ENCODE assay signal across 8 cellular contexts in the genomic region with DNA sequence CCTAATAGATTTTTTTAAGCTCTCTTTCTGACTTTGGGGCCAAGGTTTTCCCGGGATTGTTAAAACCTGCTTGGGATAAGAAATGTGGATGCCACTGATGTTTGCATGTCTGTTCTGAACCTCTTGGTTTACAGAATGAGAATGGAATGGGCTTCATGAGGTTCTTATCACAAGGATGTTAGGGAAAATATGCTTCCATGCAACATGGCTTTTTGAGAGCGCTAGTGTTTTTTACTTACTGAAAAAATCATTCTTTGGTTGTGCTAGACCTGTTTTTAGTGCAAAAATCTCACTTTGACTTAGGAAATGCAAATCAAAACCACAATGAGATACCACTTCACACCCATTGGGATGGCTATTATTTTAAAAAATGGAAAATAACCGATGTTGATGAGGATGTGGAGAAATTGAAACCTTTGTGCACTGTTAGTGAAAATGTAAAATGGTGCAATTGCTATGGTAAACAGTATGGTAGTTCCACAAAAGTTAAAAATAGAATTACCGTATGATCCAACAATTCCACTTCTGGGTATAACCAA. TPM values are rescaled to one million over a fixed set of nuclear protein-coding genes. Genes with fewer than 3 reads are reported as not detected.
DNase-seq lines count a peak whose midpoint lies in the region; ATAC-seq and TF ChIP-seq lines count a peak whose summit lies in the region.

No MANE protein-coding gene starts in this region.

- no peak overlapping the region for H3K27ac Mint-ChIP-seq in GM23338

- H3K4me1 Mint-ChIP-seq in GM23338, result peaks cover 19% of the 10 kb centered on the region

- H3K9me2 ChIP-seq in GM23338 (ENCODE audit: insufficient read depth), result no peaks in the 10 kb centered on the region

- TF ChIP-seq CTCF in left lung (IDR thresholded peaks at IDR 0.05), result no peak
- TF ChIP-seq CTCF in GM23338 (conservative IDR thresholded peaks at IDR 0.05; ENCODE audit: low read depth in 2 of 2), result no peak

- H2AFZ ChIP-seq in GM23338, result no peak overlapping the region

- no peak overlapping the region for H3K4me2 ChIP-seq in GM23338

- H3K79me2 ChIP-seq in GM23338 (replicated peaks; ENCODE audit: insufficient read depth), result peaks cover 80% of the 10 kb centered on the region

- peaks cover 36% of the 10 kb centered on the region for H3K36me3 ChIP-seq in KOPT-K1 (ENCODE audit: insufficient read depth, low read length)
- H3K36me3 ChIP-seq in left lung, result peaks cover 0 to 48% of the 10 kb centered on the region in 2 donors
- H3K36me3 ChIP-seq in GM23338 (ENCODE audit: insufficient read depth), result no peaks in the 10 kb centered on the region

- H3K4me1 ChIP-seq in left lung (peaks cover 41 to 100% of the 10 kb centered on the region in 2 donors), GM23338 (ENCODE audit: insufficient read depth) (peaks cover 2% of the 10 kb centered on the region; the same call in 1 of the 2 replicates)

- H3K27ac ChIP-seq in KOPT-K1 (ENCODE audit: low read depth, low read length, poor library complexity, severe bottlenecking) (peak overlapping the region; percentile 62), left lung (peak overlapping the region; percentile 40 to 90), GM23338 (ENCODE audit: low read depth) (no peak overlapping the region)

- H3K27me3 ChIP-seq in left lung (no peaks in the 10 kb centered on the region), GM23338 (ENCODE audit: insufficient read depth) (no peaks in the 10 kb centered on the region)

- no peaks in the 10 kb centered on the region for H3K9me3 Mint-ChIP-seq in GM23338

- intact Hi-C loops in left lung (cut with DNase I), result loop anchor here in 1 of 2 donors (5.0 kb wide), 1 partner anchor 36 kb away; no protein-coding TSS in a partner anchor

- H3K4me3 Mint-ChIP-seq in GM23338, result no peak overlapping the region

- H3K36me3 Mint-ChIP-seq in GM23338 (ENCODE audit: low read depth), result peaks cover 35% of the 10 kb centered on the region

- peaks cover 52% of the 10 kb centered on the region for H4K20me1 ChIP-seq in GM23338 (replicated peaks; ENCODE audit: insufficient read depth)

- DNase-seq in left lung (no peak), D341Med (ENCODE audit: low spot score) (no peak), LoVo (ENCODE audit: low spot score) (no peak), GM23338 (ENCODE audit: low spot score) (no peak), COR-L47 (lab: John Stamatoyannopoulos, UW) (no peak)

- H3F3A ChIP-seq in GM23338 (replicated peaks; ENCODE audit: low read depth), result no peaks in the 10 kb centered on the region

- H3K9me3 ChIP-seq in KOPT-K1 (ENCODE audit: insufficient read depth, low read length, poor library complexity, severe bottlenecking) (peaks cover 11% of the 10 kb centered on the region), left lung (no peaks in the 10 kb centered on the region)

- no peaks in the 10 kb centered on the region for H3K27me3 Mint-ChIP-seq in GM23338 (ENCODE audit: insufficient read depth, low read depth, poor library complexity)

- H3K4me3 ChIP-seq in left lung (no peak overlapping the region), GM23338 (no peak overlapping the region)

- ATAC-seq in GM18511 (IDR thresholded peaks at IDR 0.05; ENCODE audit: unreplicated experiment) (peak; percentile 45), GM21528 (IDR thresholded peaks at IDR 0.05; ENCODE audit: low FRiP score, unreplicated experiment) (peak; percentile 36), left lung (no peak), GM23338 (no peak)

TF ChIP-seq in GM23338, 12 proteins besides CTCF, POLR2A, EP300 and RAD21:
- no peak for TF ChIP-seq EZH2phosphoT487 (IDR thresholded peaks at IDR 0.05; ENCODE audit: unreplicated experiment)
TF ChIP-seq in GM23338: peak in this region for 0.

RNA-seq across cellular contexts. Expression of gene TSPAN14, which starts 38.8 kb away (rescaled TPM):
- 100 to 1,000 TPM; 116 to 158 TPM for total RNA-seq in left lung
- 31.8 and 40.7 TPM in 2 replicates for total RNA-seq in GM23338 (2014; rRNA removed; shearing (Covaris generic))
- 17.1 and 17.9 TPM in 2 replicates for polyA plus RNA-seq in GM23338 (2016; fragmentation: Nextera tagmentation; extraction: Ambion mirVana)

RNA-seq across cellular contexts. Expression of gene SH2D4B, which starts 44.8 kb away (rescaled TPM):
- under 1 TPM; 0.23 to 0.37 TPM for total RNA-seq in left lung
- total RNA-seq in GM23338 (2014; rRNA removed; shearing (Covaris generic)), result not detected in 2 replicates
- 0.08 TPM in 1 of 2 replicates, not detected in the other for polyA plus RNA-seq in GM23338 (2016; fragmentation: Nextera tagmentation; extraction: Ambion mirVana)

Comparison
In these comparisons a context has a peak if more than half of its experiments do, and no peak if none do; other contexts are left out.
1. ATAC-seq: peak in GM18511 (single experiment) and GM21528 (single experiment); none in left lung (single experiment) and GM23338 (single experiment).